ENCODE assay signal across 22 cellular contexts in genomic region chr4:39883645-39884044, GRCh38.
A peak's percentile ranks its signal among the peaks of the same experiment; 100 is the strongest.
DNase-seq lines count a peak whose midpoint lies in the region; ATAC-seq, FAIRE-seq and TF ChIP-seq lines count a peak whose summit lies in the region.
"Had no signal": no experiment of that assay in that cellular context is flagged by ENCODE, and none has a peak within 500 bp of the region (broad histone marks: within the 10 kb centered on the region; RNA-seq: fewer than 3 reads in every experiment).

No MANE protein-coding gene starts in this region.

- H2BK15ac ChIP-seq in mesenchymal stem cell (ENCODE audit: low read depth, poor library complexity, severe bottlenecking) (no peak overlapping the region), neuronal stem cell (ENCODE audit: low read length) (no peak overlapping the region)

- H3K23ac ChIP-seq in mesenchymal stem cell (ENCODE audit: low read length in 2 of 2) (no peak overlapping the region), neuronal stem cell (ENCODE audit: low read depth, low read length, poor library complexity) (no peak overlapping the region)

- H2AFZ ChIP-seq in K562 (ENCODE audit: low read depth, low read length) (no peak overlapping the region), mesenchymal stem cell (ENCODE audit: low read depth, low read length) (no peak overlapping the region), neuronal stem cell (ENCODE audit: low read length) (no peak overlapping the region)
- H2AFZ ChIP-seq: PC-9 had no signal

- H4K91ac ChIP-seq in mesenchymal stem cell (ENCODE audit: low read length) = no peak overlapping the region
- no peak overlapping the region for H4K91ac ChIP-seq in neuronal stem cell (ENCODE audit: low read depth, low read length, poor library complexity)

- no peak overlapping the region for H2AK5ac ChIP-seq in mesenchymal stem cell (ENCODE audit: low read length, severe bottlenecking)
- no peak overlapping the region for H2AK5ac ChIP-seq in neuronal stem cell (ENCODE audit: low read depth, low read length)

- intact Hi-C loops in Caco-2 (cut with micrococcal nuclease; ENCODE audit: unreplicated experiment) = no loop called here
- intact Hi-C loops in K562 (cut with micrococcal nuclease) = no loop called here
- intact Hi-C loops in CD4-positive, alpha-beta T cell (cut with DNase I, micrococcal nuclease) = no loop called here

- H3K79me2 ChIP-seq in K562 (ENCODE audit: control insufficient read depth, insufficient read depth, low read length) = no peaks in the 10 kb centered on the region

- no peak for DNase-seq in Caco-2
- peak; percentile 15 for DNase-seq in HK-2 (ENCODE audit: unreplicated experiment)
- no peak for DNase-seq in K562 (ENCODE audit: extremely low read depth in 1 of 4, low spot score in 3 of 4)
- DNase-seq in mesenchymal stem cell = no peak
- DNase-seq in CD4-positive, alpha-beta T cell = no peak
- DNase-seq in neuronal stem cell (ENCODE audit: low spot score) = no peak
- DNase-seq: activated CD4-positive, alpha-beta T cell treated with anti-CD3 and anti-CD28 coated beads, Interleukin-2, amount 50 U/mL, for 1 hour; activated gamma-delta T cell treated with Interleukin-2 at 50 U/mL for 16 hours; effector CD8-positive, alpha-beta T cell; MM.1S; NCI-H1694; NCI-H2227 treated with DMSO at 0.1 percent for 48 hours; nucleus accumbens; PC-9; SHP77 treated with DMSO at 0.1 percent for 48 hours; stimulated activated CD4-positive, alpha-beta T cell treated with anti-CD3 and anti-CD28 coated beads, Interleukin-15, amount 100 ng/mL, for 24 hours had no signal

- H3K4me1 Mint-ChIP-seq in Caco-2 (ENCODE audit: low read depth, unreplicated experiment) = no peaks in the 10 kb centered on the region
- peaks cover 5% of the 10 kb centered on the region for H3K4me1 Mint-ChIP-seq in CD4-positive, alpha-beta T cell (ENCODE audit: low read depth)

- H3K4me1 ChIP-seq in Caco-2 (no peaks in the 10 kb centered on the region; the same call in 1 of the 2 replicates), K562 (replicated peaks in 1 of 2; ENCODE audit: control insufficient read depth in 2 of 2, insufficient read depth in 2 of 2, low read length in 2 of 2) (no peaks in the 10 kb centered on the region), mesenchymal stem cell (ENCODE audit: control insufficient read depth, insufficient read depth, low read depth, low read length) (peaks cover 2% of the 10 kb centered on the region), neuronal stem cell (ENCODE audit: control insufficient read depth in 2 of 2, insufficient read depth in 1 of 2, low read depth in 1 of 2, low read length in 2 of 2) (peaks cover 0 to 2% of the 10 kb centered on the region in 2 donors)
- H3K4me1 ChIP-seq: BLaER1 had no signal

- H4K8ac ChIP-seq in mesenchymal stem cell (ENCODE audit: low read length) (no peak overlapping the region), neuronal stem cell (ENCODE audit: low read depth, low read length) (no peak overlapping the region)

- no peaks in the 10 kb centered on the region for H3K36me3 ChIP-seq in Caco-2 (ENCODE audit: control insufficient read depth, insufficient read depth, low read length)
- peaks cover 67% of the 10 kb centered on the region; the same call in 2 of the 3 replicates for H3K36me3 ChIP-seq in K562 (ENCODE audit: control insufficient read depth, insufficient read depth, low read length)
- H3K36me3 ChIP-seq in mesenchymal stem cell (ENCODE audit: control insufficient read depth in 1 of 2, insufficient read depth in 2 of 2, low read depth in 1 of 2, low read length in 2 of 2) = peaks cover 15 to 89% of the 10 kb centered on the region in 2 experiments
- H3K36me3 ChIP-seq in neuronal stem cell (replicated peaks in 1 of 2; ENCODE audit: control insufficient read depth in 2 of 2, insufficient read depth in 2 of 2, low read length in 2 of 2) = peaks cover 18 to 99% of the 10 kb centered on the region in 2 donors

- CTCF ChIA-PET in Caco-2 (lab: Charles Lee) = no interaction called here
- CTCF ChIA-PET in K562 (lab: Yijun Ruan, JAX; ENCODE audit: low intra/inter-chr PET ratio) = no interaction called here
- CTCF ChIA-PET in CD4-positive, alpha-beta T cell (lab: Charles Lee) = no interaction called here

- no peak for TF ChIP-seq POLR2A in K562 (conservative IDR thresholded peaks at IDR 0.05)

- no peaks in the 10 kb centered on the region for H3K9me3 Mint-ChIP-seq in Caco-2 (ENCODE audit: unreplicated experiment)
- no peaks in the 10 kb centered on the region for H3K9me3 Mint-ChIP-seq in CD4-positive, alpha-beta T cell

- H3K14ac ChIP-seq in mesenchymal stem cell (ENCODE audit: low read length in 2 of 2) (no peak overlapping the region), neuronal stem cell (ENCODE audit: low read length) (no peak overlapping the region)

- H3K9me3 ChIP-seq in Caco-2 = no peaks in the 10 kb centered on the region
- no peaks in the 10 kb centered on the region for H3K9me3 ChIP-seq in K562 (replicated peaks; ENCODE audit: control insufficient read depth, insufficient read depth, low read depth, low read length)
- no peaks in the 10 kb centered on the region for H3K9me3 ChIP-seq in mesenchymal stem cell (ENCODE audit: control insufficient read depth, low read length)
- H3K9me3 ChIP-seq in CD4-positive, alpha-beta T cell (ENCODE audit: control insufficient read depth, low read length) = no peaks in the 10 kb centered on the region
- H3K9me3 ChIP-seq in neuronal stem cell (replicated peaks in 1 of 2; ENCODE audit: control insufficient read depth in 2 of 2, insufficient read depth in 1 of 2, low read depth in 1 of 2, low read length in 2 of 2) = no peaks in the 10 kb centered on the region
- H3K9me3 ChIP-seq: BLaER1, thoracic aorta had no signal

- H3K36me3 Mint-ChIP-seq in Caco-2 (ENCODE audit: insufficient read depth, unreplicated experiment) = peaks cover 91% of the 10 kb centered on the region
- peaks cover 93% of the 10 kb centered on the region for H3K36me3 Mint-ChIP-seq in CD4-positive, alpha-beta T cell (ENCODE audit: low read depth)

- H3K27me3 Mint-ChIP-seq in Caco-2 (ENCODE audit: insufficient read depth, unreplicated experiment) = no peaks in the 10 kb centered on the region
- no peaks in the 10 kb centered on the region for H3K27me3 Mint-ChIP-seq in CD4-positive, alpha-beta T cell

- H3K27me3 ChIP-seq in Caco-2 (replicated peaks; ENCODE audit: control insufficient read depth, insufficient read depth, low read length) (no peaks in the 10 kb centered on the region), K562 (ENCODE audit: control insufficient read depth in 2 of 2, insufficient read depth in 2 of 2, low read length in 2 of 2) (no peaks in the 10 kb centered on the region), mesenchymal stem cell (ENCODE audit: control insufficient read depth in 1 of 2, insufficient read depth in 1 of 2, low read length in 2 of 2) (no peaks in the 10 kb centered on the region), neuronal stem cell (ENCODE audit: control insufficient read depth in 3 of 3, insufficient read depth in 3 of 3, low read depth in 1 of 3, low read length in 3 of 3) (no peaks in the 10 kb centered on the region)
- no peaks in the 10 kb centered on the region for H3K27me3 ChIP-seq in CD4-positive, alpha-beta T cell (ENCODE audit: control insufficient read depth, insufficient read depth, low read length)
- H3K27me3 ChIP-seq: BLaER1 had no signal

- in situ Hi-C loops in K562 (cut with MboI) = no loop called here

- no peak overlapping the region for H3K4ac ChIP-seq in mesenchymal stem cell (ENCODE audit: low read depth in 1 of 2, low read length in 2 of 2)
- no peak overlapping the region for H3K4ac ChIP-seq in neuronal stem cell (ENCODE audit: low read length)

- H2BK12ac ChIP-seq in mesenchymal stem cell (ENCODE audit: low read length in 2 of 2) (no peak overlapping the region), neuronal stem cell (ENCODE audit: low read length) (no peak overlapping the region)

- no peak overlapping the region for H2BK120ac ChIP-seq in mesenchymal stem cell (ENCODE audit: low read depth, low read length)
- H2BK120ac ChIP-seq in neuronal stem cell (ENCODE audit: low read depth, low read length) = no peak overlapping the region

- H3K4me2 ChIP-seq in K562 (ENCODE audit: insufficient read depth, low read length) = no peak overlapping the region
- H3K4me2 ChIP-seq in mesenchymal stem cell (ENCODE audit: low read length, poor library complexity, severe bottlenecking) = no peak overlapping the region
- H3K4me2 ChIP-seq in neuronal stem cell (ENCODE audit: insufficient read depth, low read length, poor library complexity, severe bottlenecking) = no peak overlapping the region
- H3K4me2 ChIP-seq: BLaER1, PC-9 had no signal

- H3K9ac ChIP-seq in K562 (ENCODE audit: insufficient read depth in 1 of 2, low read depth in 2 of 2, low read length in 2 of 2) = no peak overlapping the region
- H3K9ac ChIP-seq in mesenchymal stem cell (ENCODE audit: low read length) = no peak overlapping the region
- H3K9ac ChIP-seq in neuronal stem cell (ENCODE audit: low read depth, low read length, poor library complexity) = no peak overlapping the region
- H3K9ac ChIP-seq: BLaER1 had no signal

- no TSS peak for BruUV-seq in Caco-2 (replicated peaks; lab: Mats Ljungman, UMichigan)
- no TSS peak for BruUV-seq in K562 (replicated peaks; lab: Mats Ljungman, UMichigan)

- 87% methylated on average over 6 of the region's 6 CpGs for WGBS in K562 (ENCODE audit: insufficient coverage, low coverage, missing lambda C conversion rate)
- 95% methylated on average over 5 of the region's 6 CpGs for WGBS in mesenchymal stem cell
- no CpG with 5 or more reads among the region's 6 CpGs for WGBS in neuronal stem cell (ENCODE audit: extremely low coverage in 2 of 2, insufficient read length in 2 of 2, insufficient replicate concordance in 1 of 2), 2 donors

- no peak overlapping the region for H2BK5ac ChIP-seq in mesenchymal stem cell (ENCODE audit: low read depth, low read length, poor library complexity, severe bottlenecking)
- no peak overlapping the region for H2BK5ac ChIP-seq in neuronal stem cell (ENCODE audit: low read length)

- H3K18ac ChIP-seq in mesenchymal stem cell (ENCODE audit: low read depth in 1 of 2, low read length in 2 of 2) = no peak overlapping the region
- no peak overlapping the region for H3K18ac ChIP-seq in neuronal stem cell (ENCODE audit: low read length)

- peak overlapping the region; percentile 71 for H3K27ac Mint-ChIP-seq in Caco-2 (ENCODE audit: unreplicated experiment)
- H3K27ac Mint-ChIP-seq in CD4-positive, alpha-beta T cell = no peak overlapping the region

- no peak overlapping the region for H3K4me3 Mint-ChIP-seq in Caco-2 (ENCODE audit: unreplicated experiment)
- no peak overlapping the region for H3K4me3 Mint-ChIP-seq in CD4-positive, alpha-beta T cell

- ATAC-seq in K562 (no peak), GM19328 (IDR thresholded peaks at IDR 0.05; ENCODE audit: unreplicated experiment) (no peak), GM19463 (IDR thresholded peaks at IDR 0.05; ENCODE audit: unreplicated experiment) (no peak)
- ATAC-seq in CD4-positive, alpha-beta T cell (ENCODE audit: poor library complexity) = no peak

- H3K79me1 ChIP-seq in mesenchymal stem cell (replicated peaks; ENCODE audit: low read length, poor library complexity, severe bottlenecking) (peaks cover 16% of the 10 kb centered on the region), neuronal stem cell (ENCODE audit: low read depth, low read length) (peaks cover 2% of the 10 kb centered on the region)

- no peak for TF ChIP-seq EP300 in K562 (IDR thresholded peaks at IDR 0.05; ENCODE audit: low read length)

- no peaks in the 10 kb centered on the region for H3K9me1 ChIP-seq in K562 (ENCODE audit: control insufficient read depth, insufficient read depth, low read length)

- no peak for TF ChIP-seq RAD21 in K562 (CRISPR knock-in tag; conservative IDR thresholded peaks at IDR 0.05 in 1 of 2, IDR thresholded peaks at IDR 0.05 in 1 of 2)

- TF ChIP-seq CTCF in Caco-2 (IDR thresholded peaks at IDR 0.05; ENCODE audit: insufficient read depth in 1 of 2, low read depth in 1 of 2, low read length in 1 of 2, severe bottlenecking in 1 of 2, unreplicated experiment in 1 of 2) = no peak
- no peak for TF ChIP-seq CTCF in K562 (IDR thresholded peaks at IDR 0.05 in 2 of 3, conservative IDR thresholded peaks at IDR 0.05 in 1 of 3; ENCODE audit: insufficient read depth in 2 of 3, low read depth in 1 of 3, low read length in 3 of 3)
- TF ChIP-seq CTCF in CD4-positive, alpha-beta T cell (IDR thresholded peaks at IDR 0.05) = no peak

- H3K4me3 ChIP-seq in Caco-2 (ENCODE audit: low read depth, low read length) (no peak overlapping the region), K562 (no peak overlapping the region), mesenchymal stem cell (ENCODE audit: insufficient read depth in 1 of 2, low read depth in 1 of 2, low read length in 2 of 2) (no peak overlapping the region), neuronal stem cell (ENCODE audit: low read length in 2 of 2) (no peak overlapping the region)
- H3K4me3 ChIP-seq: BLaER1, PC-9, thoracic aorta had no signal

- peak; percentile 67 for FAIRE-seq in K562 (lab: Jason Lieb, UNC)
- FAIRE-seq: D721Med, TTC549 had no signal

- H4K20me1 ChIP-seq in K562 (replicated peaks; ENCODE audit: control insufficient read depth, insufficient read depth, low read length) = no peaks in the 10 kb centered on the region
- H4K20me1 ChIP-seq: BLaER1 had no signal

- H3K27ac ChIP-seq in K562 (ENCODE audit: extremely low read depth, low read depth, low read length) (no peak overlapping the region), mesenchymal stem cell (ENCODE audit: low read length, poor library complexity, severe bottlenecking) (peak overlapping the region; percentile 14), neuronal stem cell (replicated peaks; ENCODE audit: low read length) (no peak overlapping the region)
- no peak overlapping the region for H3K27ac ChIP-seq in CD4-positive, alpha-beta T cell (ENCODE audit: low read depth, low read length)
- H3K27ac ChIP-seq: BLaER1, PC-9, thoracic aorta had no signal

- POLR2A ChIA-PET in Caco-2 (lab: Charles Lee) = no interaction called here
- POLR2A ChIA-PET in K562 (lab: Yijun Ruan, JAX) = interaction anchor here (0.9 to 1.2 kb wide), 3 partner anchors 9 to 14 kb away, joined by 3 to 4 read pairs (median 3); no protein-coding TSS in a partner anchor
- POLR2A ChIA-PET in CD4-positive, alpha-beta T cell (lab: Charles Lee) = no interaction called here
